In genomic region chr1:203793561-203793960, GRCh38 we compare ENCODE assay signal across 4 cellular contexts. TPM values are rescaled to one million over a fixed set of nuclear protein-coding genes. Genes with fewer than 3 reads are reported as not detected.
"Had no signal": no experiment of that assay in that cellular context is flagged by ENCODE, and none has a peak within 500 bp of the region (broad histone marks: within the 10 kb centered on the region; RNA-seq: fewer than 3 reads in every experiment).

No MANE protein-coding gene starts in this region.

RNA-seq across cellular contexts. Expression of gene LAX1, which starts 28.6 kb away (rescaled TPM):
- total RNA-seq: M059J, PC-9, SJCRH30, SK-MEL-5 had no signal
